In genomic region chr10:72037811-72038210, GRCh38 we compare ENCODE assay signal across 24 cellular contexts. TPM values are rescaled to one million over a fixed set of nuclear protein-coding genes. Genes with fewer than 3 reads are reported as not detected.
A peak's percentile ranks its signal among the peaks of the same experiment; 100 is the strongest.
DNase-seq lines count a peak whose midpoint lies in the region; ATAC-seq and TF ChIP-seq lines count a peak whose summit lies in the region.
"Had no signal": no experiment of that assay in that cellular context is flagged by ENCODE, and none has a peak within 500 bp of the region (broad histone marks: within the 10 kb centered on the region; RNA-seq: fewer than 3 reads in every experiment).

No MANE protein-coding gene starts in this region.

- peak; percentile 64 for ATAC-seq in GM23338
- no peak for ATAC-seq in Panc1
- ATAC-seq in GM21390 (IDR thresholded peaks at IDR 0.05; ENCODE audit: unreplicated experiment) = no peak
- ATAC-seq in T-helper 17 cell = no peak
- ATAC-seq: GM12878, left cardiac atrium, natural killer cell had no signal

- peaks cover 9% of the 10 kb centered on the region for H3K27me3 Mint-ChIP-seq in GM23338 (ENCODE audit: insufficient read depth, low read depth, poor library complexity)
- peaks cover 9% of the 10 kb centered on the region for H3K27me3 Mint-ChIP-seq in T-helper 17 cell

- no peak overlapping the region for H2BK120ac ChIP-seq in mesendoderm (ENCODE audit: low read depth, low read length)

- H3K4me3 Mint-ChIP-seq in GM23338 (no peak overlapping the region), T-helper 17 cell (no peak overlapping the region)
- H3K4me3 Mint-ChIP-seq: activated naive CD8-positive, alpha-beta T cell treated with anti-CD3 and anti-CD28 coated beads, Interleukin-2, amount 10 ng/mL, durations not matched to agents 7 days and 5 days; HFFc6; natural killer cell had no signal

- POLR2A ChIA-PET in Panc1 (lab: Charles Lee) = interaction anchor here (0.6 kb wide), 1 partner anchor 58 kb away, joined by 5 read pairs; no protein-coding TSS in a partner anchor

- H3K27ac Mint-ChIP-seq in GM23338 (no peak overlapping the region), T-helper 17 cell (no peak overlapping the region)
- H3K27ac Mint-ChIP-seq: activated naive CD8-positive, alpha-beta T cell treated with anti-CD3 and anti-CD28 coated beads, Interleukin-2, amount 10 ng/mL, durations not matched to agents 7 days and 5 days; natural killer cell had no signal

- no peaks in the 10 kb centered on the region for H3F3A ChIP-seq in GM23338 (replicated peaks; ENCODE audit: low read depth)

- no peak overlapping the region for H2AK5ac ChIP-seq in mesendoderm (ENCODE audit: low read length)

- H3K27me3 ChIP-seq in GM23338 (ENCODE audit: insufficient read depth) (no peaks in the 10 kb centered on the region), Panc1 (ENCODE audit: control insufficient read depth, insufficient read depth, low read length) (no peaks in the 10 kb centered on the region), mesendoderm (ENCODE audit: insufficient read depth, low read length, poor library complexity) (no peaks in the 10 kb centered on the region)
- H3K27me3 ChIP-seq: heart left ventricle, MG63 had no signal

- H3K9me2 ChIP-seq in GM23338 (ENCODE audit: insufficient read depth) = no peaks in the 10 kb centered on the region

- H3K9ac ChIP-seq in mesendoderm (ENCODE audit: low read length) = peak overlapping the region; percentile 3

- no peak for TF ChIP-seq CTCF in GM23338 (conservative IDR thresholded peaks at IDR 0.05; ENCODE audit: low read depth in 2 of 2)
- no peak for TF ChIP-seq CTCF in Panc1 (IDR thresholded peaks at IDR 0.05)

- peaks cover 16% of the 10 kb centered on the region for H3K4me1 Mint-ChIP-seq in GM23338
- peaks cover 5% of the 10 kb centered on the region for H3K4me1 Mint-ChIP-seq in T-helper 17 cell
- H3K4me1 Mint-ChIP-seq: natural killer cell had no signal

- H4K20me1 ChIP-seq in GM23338 (replicated peaks; ENCODE audit: insufficient read depth) = no peaks in the 10 kb centered on the region

- H3K9me3 Mint-ChIP-seq in GM23338 = no peaks in the 10 kb centered on the region
- H3K9me3 Mint-ChIP-seq: activated naive CD8-positive, alpha-beta T cell treated with anti-CD3 and anti-CD28 coated beads, Interleukin-2, amount 10 ng/mL, durations not matched to agents 7 days and 5 days; HFFc6; natural killer cell had no signal

- H3K36me3 Mint-ChIP-seq in GM23338 (ENCODE audit: low read depth) = no peaks in the 10 kb centered on the region
- H3K36me3 Mint-ChIP-seq in T-helper 17 cell (ENCODE audit: low read depth) = no peaks in the 10 kb centered on the region
- H3K36me3 Mint-ChIP-seq: activated naive CD8-positive, alpha-beta T cell treated with anti-CD3 and anti-CD28 coated beads, Interleukin-2, amount 10 ng/mL, durations not matched to agents 7 days and 5 days; natural killer cell had no signal

- no peak overlapping the region for H3K27ac ChIP-seq in GM23338 (ENCODE audit: low read depth)
- peak overlapping the region; percentile 44 for H3K27ac ChIP-seq in Panc1 (ENCODE audit: low read length)
- peak overlapping the region; percentile 83 for H3K27ac ChIP-seq in mesendoderm (ENCODE audit: low read depth, low read length)

- H3K23ac ChIP-seq in mesendoderm (ENCODE audit: low read length) = no peak overlapping the region

- in situ Hi-C loops in Panc1 (cut with HindIII; ENCODE audit: low pct_unique_long_range_greater_than_20kb, low sequenced_read_pairs) = no loop called here

- no peak overlapping the region for H4K5ac ChIP-seq in mesendoderm (ENCODE audit: low read length)

- no peak overlapping the region for H3K18ac ChIP-seq in mesendoderm (ENCODE audit: low read length)

- CTCF ChIA-PET in Panc1 (lab: Charles Lee) = interaction anchor here (0.6 to 1.0 kb wide), 2 partner anchors 141 to 183 kb away, joined by 3 read pairs; no protein-coding TSS in a partner anchor

- H3K79me2 ChIP-seq in GM23338 (replicated peaks; ENCODE audit: insufficient read depth) (no peaks in the 10 kb centered on the region), mesendoderm (ENCODE audit: control insufficient read depth, insufficient read depth, low read length) (no peaks in the 10 kb centered on the region)

- peak; percentile 46 for DNase-seq in GM23338 (ENCODE audit: low spot score)
- no peak for DNase-seq in Panc1 (ENCODE audit: low read depth, low spot score)
- DNase-seq in mesendoderm = peak; percentile 93
- DNase-seq in renal cortical epithelial cell (ENCODE audit: low read depth) = peak; percentile 24
- no peak for DNase-seq in AML-193 (lab: John Stamatoyannopoulos, UW)
- no peak for DNase-seq in T-helper 17 cell
- DNase-seq: activated CD4-positive, alpha-beta T cell treated with anti-CD3 and anti-CD28 coated beads, Interleukin-2, amount 50 U/mL, for 48 hours; activated CD4-positive, CD25-positive, alpha-beta regulatory T cell; activated CD8-positive, alpha-beta memory T cell treated with anti-CD3 and anti-CD28 coated beads, Interleukin-2, amount 50 U/mL, for 4 hours; activated naive CD8-positive, alpha-beta T cell treated with anti-CD3 and anti-CD28 coated beads, Interleukin-2, amount 10 ng/mL, durations not matched to agents 7 days and 5 days; C1 segment of cervical spinal cord; DND-41; heart left ventricle; HFFc6; left cardiac atrium; MG63; natural killer cell; NCI-H2029 treated with DMSO at 0.1 percent for 48 hours; NCI-H446 treated with DMSO at 0.1 percent for 48 hours; OCI-M1; Right ventricle myocardium superior; T-helper 9 cell had no signal

- BruUV-seq in Panc1 (replicated peaks; lab: Mats Ljungman, UMichigan) = no TSS peak

- no peak overlapping the region for H2BK5ac ChIP-seq in mesendoderm (ENCODE audit: low read length)

- no peak overlapping the region for H2BK15ac ChIP-seq in mesendoderm (replicated peaks; ENCODE audit: low read depth)

- H3K56ac ChIP-seq in mesendoderm (ENCODE audit: low read length) = peak overlapping the region; percentile 73

- no peak overlapping the region for H2AFZ ChIP-seq in GM23338

- H3K4me2 ChIP-seq in GM23338 (no peak overlapping the region), mesendoderm (ENCODE audit: low read length) (no peak overlapping the region)

- H3K4me1 ChIP-seq in GM23338 (ENCODE audit: insufficient read depth) (no peaks in the 10 kb centered on the region), Panc1 (ENCODE audit: control insufficient read depth, insufficient read depth, low read length) (peaks cover 16% of the 10 kb centered on the region), mesendoderm (ENCODE audit: control insufficient read depth, low read depth, low read length) (peaks cover 3% of the 10 kb centered on the region)

- H4K8ac ChIP-seq in mesendoderm (ENCODE audit: low read depth, low read length) = no peak overlapping the region

- intact Hi-C loops in Panc1 (cut with micrococcal nuclease; ENCODE audit: unreplicated experiment) = no loop called here

- H3K4ac ChIP-seq in mesendoderm (ENCODE audit: low read depth, low read length) = no peak overlapping the region

- H3K9me3 ChIP-seq in Panc1 (ENCODE audit: control insufficient read depth, insufficient read depth, low read depth, low read length) (no peaks in the 10 kb centered on the region), T-helper 17 cell (ENCODE audit: control insufficient read depth, low read length, poor library complexity, severe bottlenecking) (no peaks in the 10 kb centered on the region)
- H3K9me3 ChIP-seq: heart left ventricle, MG63 had no signal

- H3K79me1 ChIP-seq in mesendoderm (ENCODE audit: low read length) = no peaks in the 10 kb centered on the region

- no peak overlapping the region for H3K4me3 ChIP-seq in GM23338
- no peak overlapping the region for H3K4me3 ChIP-seq in Panc1 (ENCODE audit: low read depth in 2 of 2, low read length in 2 of 2)
- no peak overlapping the region for H3K4me3 ChIP-seq in mesendoderm (ENCODE audit: low read length)
- H3K4me3 ChIP-seq: GM12878, heart left ventricle, MG63 had no signal

- WGBS in mesendoderm (ENCODE audit: extremely low coverage, insufficient coverage, low lambda C conversion rate) = no CpG with 5 or more reads among the region's 3 CpGs

- H3K36me3 ChIP-seq in GM23338 (ENCODE audit: insufficient read depth) = no peaks in the 10 kb centered on the region
- no peaks in the 10 kb centered on the region for H3K36me3 ChIP-seq in Panc1 (ENCODE audit: control insufficient read depth, insufficient read depth, low read length)
- H3K36me3 ChIP-seq in mesendoderm (ENCODE audit: control insufficient read depth, insufficient read depth, low read length) = no peaks in the 10 kb centered on the region
- H3K36me3 ChIP-seq: heart left ventricle, MG63 had no signal

RNA-seq across cellular contexts. Expression of gene SPOCK2, which starts 50.5 kb away (rescaled TPM):
- 2.6 and 3.6 TPM in 2 replicates for total RNA-seq in GM23338 (2014; rRNA removed; shearing (Covaris generic))
- polyA plus RNA-seq in GM23338 (2016; fragmentation: Nextera tagmentation; extraction: Ambion mirVana) = 1.2 and 1.3 TPM in 2 replicates
- total RNA-seq in Panc1 (2021; ENCODE audit: unreplicated experiment) (4.8 TPM), renal cortical epithelial cell (2.0 and 41.8 TPM in 2 replicates), T-helper 17 cell (100 to 1,000 TPM; 603 to 772 TPM)
- 4.2 TPM for polyA plus RNA-seq in Panc1 (2012; ENCODE audit: insufficient read length)
- polyA plus RNA-seq in mesendoderm (2013, experiment 1 of 2) = 1.2 TPM
- 1.1 TPM for polyA plus RNA-seq in mesendoderm (2013, experiment 2 of 2)
- total RNA-seq: HFFc6 had no signal

Comparison
In these comparisons a context has a peak if more than half of its experiments do, and no peak if none do; other contexts are left out.
1. DNase-seq: peak in GM23338 (single experiment), mesendoderm (single experiment) and renal cortical epithelial cell (single experiment); none in Panc1 (single experiment), AML-193 (0 of 2) and T-helper 17 cell (0 of 3).
2. RNA of gene SPOCK2, which starts 50.5 kb away (total RNA-seq): 603 to 772 TPM in T-helper 17 cell; 4.8 TPM in Panc1 (single experiment), 2.6 to 3.6 TPM in GM23338 and 2.0 to 41.8 TPM in renal cortical epithelial cell; every median in the first group is over 10 times any median in the second.